In the genomic region with DNA sequence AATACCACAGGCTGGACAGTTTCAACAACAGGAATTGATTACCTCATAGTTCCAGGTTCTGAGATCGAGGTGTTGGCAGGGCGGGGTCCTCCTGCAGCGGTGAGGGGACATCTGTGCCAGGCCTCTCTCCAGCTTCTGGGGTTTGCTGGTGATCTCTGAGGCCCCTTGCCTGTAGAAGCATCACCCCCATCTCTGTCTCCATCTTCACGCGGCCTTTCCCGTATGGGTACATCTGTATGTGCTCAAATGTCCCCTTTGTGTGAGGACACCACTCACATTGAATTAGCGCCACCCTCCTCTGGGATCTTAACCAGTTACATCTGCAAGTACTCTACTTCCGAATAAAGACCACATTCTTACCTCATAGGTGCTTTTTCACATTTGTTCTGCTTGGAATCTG, we compare ENCODE assay signal across 23 cellular contexts.
A peak's percentile ranks its signal among the peaks of the same experiment; 100 is the strongest.
DNase-seq lines count a peak whose midpoint lies in the region; ATAC-seq and TF ChIP-seq lines count a peak whose summit lies in the region.
"Had no signal": no experiment of that assay in that cellular context is flagged by ENCODE, and none has a peak within 500 bp of the region (broad histone marks: within the 10 kb centered on the region; RNA-seq: fewer than 3 reads in every experiment).

No MANE protein-coding gene starts in this region.

- H3K36me3 ChIP-seq in endodermal cell (ENCODE audit: control insufficient read depth, insufficient read depth, low read length) (no peaks in the 10 kb centered on the region), vagina (no peaks in the 10 kb centered on the region)
- H3K36me3 ChIP-seq: BE2C; BLaER1 treated with 17β-estradiol and CSF1 and Interleukin-3, amounts not matched to agents 10 nM and 100 nM had no signal

- H3K27ac ChIP-seq in endodermal cell (ENCODE audit: low read depth, low read length) (no peak overlapping the region), vagina (no peak overlapping the region)
- H3K27ac ChIP-seq: A549; BLaER1 treated with 17β-estradiol and CSF1 and Interleukin-3, amounts not matched to agents 10 nM and 100 nM; GM23248 had no signal

- H3K4me3 Mint-ChIP-seq in endodermal cell: no peak overlapping the region
- no peak overlapping the region for H3K4me3 Mint-ChIP-seq in activated CD4-positive, alpha-beta memory T cell treated with anti-CD3 and anti-CD28 coated beads, Interleukin-2, amount 10 ng/mL, durations not matched to agents 7 days and 5 days
- H3K4me3 Mint-ChIP-seq: CD14-positive monocyte; CD4-positive, alpha-beta T cell; CD8-positive, alpha-beta memory T cell; H9 had no signal

- H3K27ac Mint-ChIP-seq in endodermal cell: no peak overlapping the region
- H3K27ac Mint-ChIP-seq in activated CD4-positive, alpha-beta memory T cell treated with anti-CD3 and anti-CD28 coated beads, Interleukin-2, amount 10 ng/mL, durations not matched to agents 7 days and 5 days: no peak overlapping the region
- H3K27ac Mint-ChIP-seq: CD14-positive monocyte; CD4-positive, alpha-beta T cell; CD8-positive, alpha-beta memory T cell; H9 had no signal

- POLR2A ChIA-PET in activated CD4-positive, alpha-beta memory T cell treated with anti-CD3 and anti-CD28 coated beads, Interleukin-2, amount 10 ng/mL, durations not matched to agents 7 days and 5 days (lab: Charles Lee): no interaction called here

- intact Hi-C loops in vagina (cut with DNase I): no loop called here

- H3K4me1 ChIP-seq in endodermal cell (ENCODE audit: control insufficient read depth, insufficient read depth, low read length) (peaks cover 6% of the 10 kb centered on the region), vagina (no peaks in the 10 kb centered on the region)
- H3K4me1 ChIP-seq: A549, BE2C had no signal

- H3K9me3 Mint-ChIP-seq in endodermal cell: peaks cover 10% of the 10 kb centered on the region
- H3K9me3 Mint-ChIP-seq in activated CD4-positive, alpha-beta memory T cell treated with anti-CD3 and anti-CD28 coated beads, Interleukin-2, amount 10 ng/mL, durations not matched to agents 7 days and 5 days: peaks cover 3% of the 10 kb centered on the region
- H3K9me3 Mint-ChIP-seq: CD4-positive, alpha-beta T cell had no signal

- no peaks in the 10 kb centered on the region for H3K27me3 Mint-ChIP-seq in endodermal cell (ENCODE audit: insufficient read depth)
- no peaks in the 10 kb centered on the region for H3K27me3 Mint-ChIP-seq in activated CD4-positive, alpha-beta memory T cell treated with anti-CD3 and anti-CD28 coated beads, Interleukin-2, amount 10 ng/mL, durations not matched to agents 7 days and 5 days
- H3K27me3 Mint-ChIP-seq: CD4-positive, alpha-beta T cell had no signal

- TF ChIP-seq POLR2A in vagina (IDR thresholded peaks at IDR 0.05): no peak

- H3K36me3 Mint-ChIP-seq in endodermal cell (ENCODE audit: low read depth): no peaks in the 10 kb centered on the region
- H3K36me3 Mint-ChIP-seq in activated CD4-positive, alpha-beta memory T cell treated with anti-CD3 and anti-CD28 coated beads, Interleukin-2, amount 10 ng/mL, durations not matched to agents 7 days and 5 days (ENCODE audit: low read depth): no peaks in the 10 kb centered on the region
- H3K36me3 Mint-ChIP-seq: CD14-positive monocyte; CD8-positive, alpha-beta memory T cell had no signal

- no peaks in the 10 kb centered on the region for H3K9me3 ChIP-seq in endodermal cell (ENCODE audit: control insufficient read depth, low read length)
- no peaks in the 10 kb centered on the region for H3K9me3 ChIP-seq in vagina
- H3K9me3 ChIP-seq: A549; BE2C; BLaER1 treated with 17β-estradiol and CSF1 and Interleukin-3, amounts not matched to agents 10 nM and 100 nM had no signal

- H3K4me3 ChIP-seq in endodermal cell (ENCODE audit: low read length) (no peak overlapping the region), vagina (no peak overlapping the region)
- H3K4me3 ChIP-seq: A549; BLaER1 treated with 17β-estradiol and CSF1 and Interleukin-3, amounts not matched to agents 10 nM and 100 nM; GM12878; GM23248 had no signal

- TF ChIP-seq CTCF in endodermal cell (conservative IDR thresholded peaks at IDR 0.05): no peak
- no peak for TF ChIP-seq CTCF in vagina (IDR thresholded peaks at IDR 0.05)

- H3K9ac ChIP-seq in endodermal cell (ENCODE audit: extremely low read depth, low read length, poor library complexity, severe bottlenecking): no peak overlapping the region
- H3K9ac ChIP-seq: BLaER1 treated with 17β-estradiol and CSF1 and Interleukin-3, amounts not matched to agents 10 nM and 100 nM; GM23248 had no signal

- CTCF ChIA-PET in activated CD4-positive, alpha-beta memory T cell treated with anti-CD3 and anti-CD28 coated beads, Interleukin-2, amount 10 ng/mL, durations not matched to agents 7 days and 5 days (lab: Charles Lee): no interaction called here

- peaks cover 8% of the 10 kb centered on the region for H3K4me1 Mint-ChIP-seq in endodermal cell
- H3K4me1 Mint-ChIP-seq in activated CD4-positive, alpha-beta memory T cell treated with anti-CD3 and anti-CD28 coated beads, Interleukin-2, amount 10 ng/mL, durations not matched to agents 7 days and 5 days: no peaks in the 10 kb centered on the region
- H3K4me1 Mint-ChIP-seq: CD14-positive monocyte; CD8-positive, alpha-beta memory T cell had no signal

- 94 to 97% methylated on average over 8 of the region's 8 CpGs for WGBS in endodermal cell (ENCODE audit: insufficient coverage in 1 of 2, insufficient read length in 1 of 2), 2 experiments

- ATAC-seq in HG03442 (IDR thresholded peaks at IDR 0.05; ENCODE audit: unreplicated experiment): no peak
- ATAC-seq: A549, GM12878, HCT116 had no signal

- peak; percentile 28 for DNase-seq in activated effector memory CD4-positive, alpha-beta T cell treated with anti-CD3 and anti-CD28 coated beads, Interleukin-2, amount 50 U/mL, for 16 hours
- no peak for DNase-seq in activated effector memory CD4-positive, alpha-beta T cell treated with Interleukin-2 at 50 U/mL for 16 hours
- peak; percentile 23 for DNase-seq in endodermal cell
- peak; percentile 16 to 71 for DNase-seq in vagina (ENCODE audit: extremely low spot score in 2 of 2)
- no peak for DNase-seq in activated CD4-positive, alpha-beta memory T cell treated with anti-CD3 and anti-CD28 coated beads, Interleukin-2, amount 10 ng/mL, durations not matched to agents 7 days and 5 days
- DNase-seq: 8988T; ACHN; AML-193; BE2C; CD4-positive, alpha-beta T cell; CD8-positive, alpha-beta memory T cell; DMS 273 treated with DMSO at 0.1 percent for 48 hours; DMS79; EL; GDM1; GM23248; H9 had no signal

- H3K27me3 ChIP-seq in endodermal cell (ENCODE audit: control insufficient read depth, insufficient read depth, low read length, poor library complexity, severe bottlenecking) (no peaks in the 10 kb centered on the region), vagina (no peaks in the 10 kb centered on the region)
- H3K27me3 ChIP-seq: BE2C had no signal

Comparison
In these comparisons a context has a peak if more than half of its experiments do, and no peak if none do; other contexts are left out.
1. DNase-seq: peak in activated effector memory CD4-positive, alpha-beta T cell treated with anti-CD3 and anti-CD28 coated beads, Interleukin-2, amount 50 U/mL, for 16 hours (single experiment), endodermal cell (single experiment) and vagina (2 of 2); none in activated effector memory CD4-positive, alpha-beta T cell treated with Interleukin-2 at 50 U/mL for 16 hours (single experiment) and activated CD4-positive, alpha-beta memory T cell treated with anti-CD3 and anti-CD28 coated beads, Interleukin-2, amount 10 ng/mL, durations not matched to agents 7 days and 5 days (single experiment).